Comparison of ENCODE assay signal across 18 cellular contexts in genomic region chr1:54357967-54358366, GRCh38. TPM values are rescaled to one million over a fixed set of nuclear protein-coding genes. Genes with fewer than 3 reads are reported as not detected.
DNase-seq lines count a peak whose midpoint lies in the region; ATAC-seq, FAIRE-seq and TF ChIP-seq lines count a peak whose summit lies in the region.
"Had no signal": no experiment of that assay in that cellular context is flagged by ENCODE, and none has a peak within 500 bp of the region (broad histone marks: within the 10 kb centered on the region; RNA-seq: fewer than 3 reads in every experiment).

No MANE protein-coding gene starts in this region.

- H3K27ac ChIP-seq in heart left ventricle (peak overlapping the region in 8 of 12 donors; percentile 43 to 92 (median 74)), stomach (peak overlapping the region; percentile 48 to 82 (median 74))

- no peak overlapping the region for H3K4me3 ChIP-seq in heart left ventricle
- no peak overlapping the region for H3K4me3 ChIP-seq in stomach

- POLR2A ChIA-PET in T-cell (lab: Charles Lee) = no interaction called here

- TF ChIP-seq POLR2A in heart left ventricle (IDR thresholded peaks at IDR 0.05) (no peak), stomach (IDR thresholded peaks at IDR 0.05) (no peak), GM12891 (IDR thresholded peaks at IDR 0.05; ENCODE audit: low read depth, low read length) (no peak)

- H3K4me3 Mint-ChIP-seq in T-cell = peak overlapping the region in 1 of 3 donors; percentile 82
- no peak overlapping the region for H3K4me3 Mint-ChIP-seq in effector memory CD8-positive, alpha-beta T cell
- H3K4me3 Mint-ChIP-seq: stimulated activated naive B cell treated with anti-CD40 and anti-IgM and Interleukin-4, amounts not matched to agents 10 μg/mL and 1 μg/mL and 100 μg/mL, for 72 hours had no signal

- CTCF ChIA-PET in T-cell (lab: Charles Lee) = interaction anchor here in 1 of 2 donors (0.9 kb wide), 1 partner anchor 131 kb away, joined by 3 read pairs; no protein-coding TSS in a partner anchor

- H3K4me1 Mint-ChIP-seq in T-cell = peaks cover 90 to 95% (median 91%) of the 10 kb centered on the region in 3 donors
- peaks cover 61 to 71% of the 10 kb centered on the region in 2 donors for H3K4me1 Mint-ChIP-seq in effector memory CD8-positive, alpha-beta T cell (ENCODE audit: low read depth in 2 of 2)

- H3K9me3 Mint-ChIP-seq in T-cell = no peaks in the 10 kb centered on the region
- no peaks in the 10 kb centered on the region for H3K9me3 Mint-ChIP-seq in effector memory CD8-positive, alpha-beta T cell
- H3K9me3 Mint-ChIP-seq: stimulated activated naive B cell treated with anti-CD40 and anti-IgM and Interleukin-4, amounts not matched to agents 10 μg/mL and 1 μg/mL and 100 μg/mL, for 72 hours had no signal

- no peaks in the 10 kb centered on the region for H3K36me3 ChIP-seq in heart left ventricle
- H3K36me3 ChIP-seq in stomach = peaks cover 0 to 5% (median 0%) of the 10 kb centered on the region in 4 donors

- H3K9me3 ChIP-seq in heart left ventricle (no peaks in the 10 kb centered on the region), stomach (no peaks in the 10 kb centered on the region)
- H3K9me3 ChIP-seq: SK-N-SH had no signal

- ATAC-seq in heart left ventricle (no peak), left cardiac atrium (no peak), T-cell (replicated peaks in 1 of 4) (no peak), GM18502 (IDR thresholded peaks at IDR 0.05; ENCODE audit: poor library complexity, unreplicated experiment) (no peak)
- ATAC-seq in effector memory CD8-positive, alpha-beta T cell (replicated peaks) = no peak
- ATAC-seq: left lobe of liver; stimulated activated naive B cell treated with anti-CD40 and anti-IgM and Interleukin-4, amounts not matched to agents 10 μg/mL and 1 μg/mL and 100 μg/mL, for 72 hours had no signal

- H3K4me1 ChIP-seq in heart left ventricle (peaks cover 4 to 81% (median 55%) of the 10 kb centered on the region in 12 donors), stomach (peaks cover 77 to 98% (median 86%) of the 10 kb centered on the region in 4 donors)

- intact Hi-C loops in heart left ventricle (cut with DNase I) (loop anchor here in 8 of 10 donors (2.0 to 10.0 kb wide), 10 partner anchors 39 to 131 kb away; partner anchors contain the start of gene SSBP3 (in 1 of the 8)), left cardiac atrium (cut with DNase I) (loop anchor here in 1 of 2 donors (5.0 kb wide), 1 partner anchor 44 kb away; no protein-coding TSS in a partner anchor), stomach (cut with DNase I; ENCODE audit: low total_unique reads) (no loop called here)

- in situ Hi-C loops in G401 (cut with HindIII; ENCODE audit: low sequenced_read_pairs) = no loop called here

- peaks cover 4% of the 10 kb centered on the region for H3K36me3 Mint-ChIP-seq in T-cell
- H3K36me3 Mint-ChIP-seq in effector memory CD8-positive, alpha-beta T cell (ENCODE audit: insufficient read depth) = peaks cover 13% of the 10 kb centered on the region

- DNase-seq in heart left ventricle (no peak), left cardiac atrium (no peak), T-cell (no peak), stomach (peak; percentile 76), GM12891 (ENCODE audit: insufficient read length, low spot score) (no peak), G401 (ENCODE audit: low spot score) (no peak)
- no peak for DNase-seq in effector memory CD8-positive, alpha-beta T cell
- DNase-seq: activated CD4-positive, alpha-beta T cell treated with anti-CD3 and anti-CD28 coated beads for 4 hours; dermis blood vessel endothelial cell; Karpas-422; NCI-H187; NCI-H69; SK-N-SH; stimulated activated naive B cell treated with anti-CD40 and anti-IgM and Interleukin-4, amounts not matched to agents 10 μg/mL and 1 μg/mL and 100 μg/mL, for 72 hours; T1000 had no signal

- no peaks in the 10 kb centered on the region for H3K27me3 Mint-ChIP-seq in T-cell
- H3K27me3 Mint-ChIP-seq in effector memory CD8-positive, alpha-beta T cell = no peaks in the 10 kb centered on the region
- H3K27me3 Mint-ChIP-seq: progenitor cell of endocrine pancreas; stimulated activated naive B cell treated with anti-CD40 and anti-IgM and Interleukin-4, amounts not matched to agents 10 μg/mL and 1 μg/mL and 100 μg/mL, for 72 hours had no signal

- TF ChIP-seq CTCF in heart left ventricle (IDR thresholded peaks at IDR 0.05) = no peak
- no peak for TF ChIP-seq CTCF in stomach (IDR thresholded peaks at IDR 0.05)

- WGBS in heart left ventricle, 4 donors = 52 to 80% (median 60%) methylated on average over 5 of the region's 5 CpGs
- 25 to 58% (median 41%) methylated on average over 5 of the region's 5 CpGs for WGBS in stomach, 5 donors

- H3K27me3 ChIP-seq in heart left ventricle (no peaks in the 10 kb centered on the region), stomach (no peaks in the 10 kb centered on the region)

- FAIRE-seq in GM12891 (lab: Jason Lieb, UNC) = no peak

- peak overlapping the region; percentile 91 to 95 for H3K27ac Mint-ChIP-seq in T-cell
- peak overlapping the region; percentile 86 to 88 for H3K27ac Mint-ChIP-seq in effector memory CD8-positive, alpha-beta T cell

- no peak for TF ChIP-seq EP300 in stomach (IDR thresholded peaks at IDR 0.05)

TF ChIP-seq in GM12891, 5 proteins besides CTCF, POLR2A, EP300 and RAD21:
- TF ChIP-seq SPI1 (IDR thresholded peaks at IDR 0.05; ENCODE audit: low read depth, low read length) = no peak
- TF ChIP-seq POU2F2 (IDR thresholded peaks at IDR 0.05; ENCODE audit: low read depth, low read length) = no peak
- no peak for TF ChIP-seq TAF1 (IDR thresholded peaks at IDR 0.05; ENCODE audit: low read depth, low read length)
- TF ChIP-seq POLR2AphosphoS5 (IDR thresholded peaks at IDR 0.05; ENCODE audit: low read depth, low read length) = no peak
- no peak for TF ChIP-seq PAX5 (IDR thresholded peaks at IDR 0.05; ENCODE audit: insufficient read depth, low read length, severe bottlenecking)

RNA-seq across cellular contexts. Expression of gene SSBP3, which starts 48.2 kb away (rescaled TPM):
- total RNA-seq in heart left ventricle = 10 to 100 TPM; 20.8 to 61.8 (median 48.3) TPM
- polyA plus RNA-seq in heart left ventricle = 10 to 100 TPM; 21.4 to 30.7 TPM
- total RNA-seq in left cardiac atrium = 10 to 100 TPM; 23.9 to 45.1 TPM
- total RNA-seq in T-cell = 10 to 100 TPM; 51.5 to 84.5 (median 69.2) TPM
- total RNA-seq in stomach = 10 to 100 TPM in 3 of 5 donors, 1 to 10 TPM in 2; 4.3 to 77.6 (median 20.0) TPM
- 100 to 1,000 TPM in 1 of 3 donors, 10 to 100 TPM in 2; 37.0 to 100 (median 59.5) TPM for polyA plus RNA-seq in stomach
- polyA plus RNA-seq in GM12891 (2012; ENCODE audit: low read depth, missing spikeins) = 14.3 TPM
- 64.0 and 71.2 TPM in 2 replicates for total RNA-seq in G401 (2014; rRNA removed; shearing (Covaris generic))
